In genomic region chr11:32435947-32436750, GRCh38 we compare ENCODE assay signal across 11 cellular contexts. TPM values are rescaled to one million over a fixed set of nuclear protein-coding genes. Genes with fewer than 3 reads are reported as not detected.
DNase-seq lines count a peak whose midpoint lies in the region; ATAC-seq and FAIRE-seq lines count a peak whose summit lies in the region.
"Had no signal": no experiment of that assay in that cellular context is flagged by ENCODE, and none has a peak within 500 bp of the region (broad histone marks: within the 10 kb centered on the region; RNA-seq: fewer than 3 reads in every experiment).

No MANE protein-coding gene starts in this region.

- FAIRE-seq in GM19239 (lab: Jason Lieb, UNC): no peak

- no peak for DNase-seq in Right ventricle myocardium inferior (ENCODE audit: missing footprints)
- DNase-seq in cardiac septum (ENCODE audit: low spot score): no peak
- DNase-seq in adipocyte (ENCODE audit: low read depth): no peak
- DNase-seq in left kidney (ENCODE audit: low read depth, low spot score): peak; percentile 59
- DNase-seq in NCI-H2081 treated with DMSO at 0.1 percent for 48 hours (lab: John Stamatoyannopoulos, UW): no peak
- DNase-seq in NCI-H1417 (lab: John Stamatoyannopoulos, UW): no peak
- DNase-seq in ACHN: no peak
- DNase-seq in GM19239 (ENCODE audit: insufficient read length, low spot score): no peak
- DNase-seq: activated CD4-positive, alpha-beta T cell treated with anti-CD3 and anti-CD28 coated beads, Interleukin-2, amount 50 U/mL, for 4 hours; NCI-H524 treated with DMSO at 0.1 percent for 48 hours had no signal

- H3K4me1 ChIP-seq in adipocyte (ENCODE audit: control insufficient read depth, insufficient read depth, low read length): no peaks in the 10 kb centered on the region
- H3K4me1 ChIP-seq: parathyroid adenoma had no signal

- intact Hi-C loops in Right ventricle myocardium inferior (cut with DNase I): loop anchor here (5.0 to 10.0 kb wide), 2 partner anchors 49 to 149 kb away; partner anchors contain the start of gene EIF3M
- intact Hi-C loops in cardiac septum (cut with DNase I): no loop called here

- in situ Hi-C loops in ACHN (cut with HindIII; ENCODE audit: low pct_ligation_motif_present, low pct_unique_long_range_greater_than_20kb, low sequenced_read_pairs): no loop called here

- H3K4me3 ChIP-seq in adipocyte (ENCODE audit: low read length): peak overlapping the region; percentile 23

- peak; percentile 58 for ATAC-seq in Right ventricle myocardium inferior

- peaks cover 8% of the 10 kb centered on the region for H3K9me3 ChIP-seq in adipocyte (ENCODE audit: control insufficient read depth, low read length)

- no peak overlapping the region for H3K9ac ChIP-seq in adipocyte (ENCODE audit: low read length)
- H3K9ac ChIP-seq: parathyroid adenoma had no signal

- peaks cover 90% of the 10 kb centered on the region for H3K27me3 ChIP-seq in adipocyte (replicated peaks; ENCODE audit: control insufficient read depth, insufficient read depth, low read length)

- no peaks in the 10 kb centered on the region for H3K36me3 ChIP-seq in adipocyte (ENCODE audit: control insufficient read depth, insufficient read depth, low read length, severe bottlenecking)

RNA-seq across cellular contexts. Expression of gene WT1, which starts 0.8 kb away (rescaled TPM):
- total RNA-seq in Right ventricle myocardium inferior: 3.1 TPM
- total RNA-seq in cardiac septum: 2.3 TPM
